In genomic region chr17:55530064-55530463, GRCh38 we compare ENCODE assay signal across 2 cellular contexts.
A peak's percentile ranks its signal among the peaks of the same experiment; 100 is the strongest.
TF ChIP-seq lines count a peak whose summit lies in the region.

No MANE protein-coding gene starts in this region.

TF ChIP-seq in liver, 16 proteins besides CTCF, POLR2A, EP300 and RAD21:
- no peak for TF ChIP-seq GABPA (IDR thresholded peaks at IDR 0.05 in 1 of 2, conservative IDR thresholded peaks at IDR 0.05 in 1 of 2)
- TF ChIP-seq EGR1 (IDR thresholded peaks at IDR 0.05; ENCODE audit: low read depth in 2 of 2): no peak
- no peak for TF ChIP-seq TAF1 (conservative IDR thresholded peaks at IDR 0.05)
- TF ChIP-seq SP1 (IDR thresholded peaks at IDR 0.05): peak; percentile 42
- TF ChIP-seq RXRA (IDR thresholded peaks at IDR 0.05): peak; percentile 50 to 77
- peak; percentile 62 to 67 for TF ChIP-seq HNF4A (conservative IDR thresholded peaks at IDR 0.05)
- TF ChIP-seq FOXA1 (IDR thresholded peaks at IDR 0.05): no peak
- TF ChIP-seq REST (IDR thresholded peaks at IDR 0.05): peak; percentile 61
- no peak for TF ChIP-seq HNF4G (IDR thresholded peaks at IDR 0.05)
- TF ChIP-seq ZBTB33 (IDR thresholded peaks at IDR 0.05): peak; percentile 42
- TF ChIP-seq MAX (IDR thresholded peaks at IDR 0.05): peak; percentile 48
- no peak for TF ChIP-seq NR2F2 (IDR thresholded peaks at IDR 0.05)
- peak in 1 of 2 donors; percentile 17 for TF ChIP-seq JUND (IDR thresholded peaks at IDR 0.05)
- no peak for TF ChIP-seq ATF3 (IDR thresholded peaks at IDR 0.05)
- TF ChIP-seq YY1 (IDR thresholded peaks at IDR 0.05): peak; percentile 45
- peak; percentile 22 for TF ChIP-seq FOXA2 (IDR thresholded peaks at IDR 0.05)

TF ChIP-seq in HepG2, 621 proteins besides CTCF, POLR2A, EP300 and RAD21:
- TF ChIP-seq NAIF1 (CRISPR knock-in tag; IDR thresholded peaks at IDR 0.05; ENCODE audit: borderline replicate concordance) (no peak), ZMAT5 (CRISPR knock-in tag; IDR thresholded peaks at IDR 0.05; ENCODE audit: borderline replicate concordance, low read depth) (no peak), ATF7-NPFF (CRISPR knock-in tag; IDR thresholded peaks at IDR 0.05; ENCODE audit: low read depth) (no peak), RORA (CRISPR knock-in tag; IDR thresholded peaks at IDR 0.05) (no peak), ZNF232 (CRISPR knock-in tag; IDR thresholded peaks at IDR 0.05; ENCODE audit: borderline replicate concordance) (no peak), KAT8 (CRISPR knock-in tag; IDR thresholded peaks at IDR 0.05) (no peak), ZNF607 (CRISPR knock-in tag; IDR thresholded peaks at IDR 0.05; ENCODE audit: borderline replicate concordance) (no peak), ZNF350 (CRISPR knock-in tag; IDR thresholded peaks at IDR 0.05; ENCODE audit: borderline replicate concordance, low read depth) (no peak), SNAPC2 (CRISPR knock-in tag; IDR thresholded peaks at IDR 0.05) (no peak), BCLAF1 (IDR thresholded peaks at IDR 0.05) (no peak), ZNF251 (CRISPR knock-in tag; IDR thresholded peaks at IDR 0.05) (no peak)
